ENCODE assay signal across 8 cellular contexts in the genomic region with DNA sequence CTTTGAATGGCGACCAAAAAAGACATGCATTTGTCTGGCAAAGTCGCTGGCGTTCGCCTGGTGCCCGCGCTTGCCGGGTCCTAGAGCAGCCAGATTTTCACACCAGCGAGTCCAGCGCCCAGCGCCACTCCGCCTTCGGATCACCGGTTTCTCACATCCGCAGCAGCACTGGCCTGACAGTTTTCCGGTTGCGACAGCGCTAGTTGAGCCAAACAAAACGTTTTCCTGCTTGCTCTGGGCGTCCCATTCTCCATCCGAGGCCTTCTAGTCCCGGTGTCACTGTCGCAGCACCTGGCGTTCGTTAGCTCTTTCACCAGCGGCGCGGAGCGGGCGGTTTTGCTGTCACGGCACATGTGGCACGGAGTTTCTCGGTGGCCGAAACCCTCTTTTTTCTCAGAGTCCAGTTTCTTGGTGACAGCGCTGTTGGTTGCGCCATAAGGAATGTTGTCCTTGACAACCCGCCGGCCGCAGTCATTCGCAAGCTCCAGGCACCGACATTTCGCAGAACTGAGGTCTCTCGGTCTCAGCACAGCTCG.
DNase-seq lines count a peak whose midpoint lies in the region; ATAC-seq lines count a peak whose summit lies in the region.

No MANE protein-coding gene starts in this region.

- DNase-seq in NCI-H2107 treated with DMSO at 0.1 percent for 48 hours (lab: John Stamatoyannopoulos, UW; ENCODE audit: unreplicated experiment) (peak; percentile 73), NCI-H2107 (lab: John Stamatoyannopoulos, UW) (no peak), NCI-H510A (lab: John Stamatoyannopoulos, UW) (peak; percentile 27), epithelial cell of prostate (ENCODE audit: low read depth, low spot score) (no peak)
- peak; percentile 38 to 43 for DNase-seq in activated CD8-positive, alpha-beta memory T cell treated with anti-CD3 and anti-CD28 coated beads for 4 hours (ENCODE audit: low read depth in 2 of 2)
- DNase-seq in stimulated activated CD8-positive, alpha-beta memory T cell treated with anti-CD3 and anti-CD28 coated beads, Interleukin-7, amount 100 ng/mL, for 24 hours (ENCODE audit: low read depth) = peak; percentile 37

- H3K9me3 ChIP-seq in muscle layer of colon (ENCODE audit: low read length) = peaks cover 5% of the 10 kb centered on the region

- peak overlapping the region; percentile 27 for H3K9ac ChIP-seq in muscle layer of colon (ENCODE audit: low read length)

- H3K36me3 ChIP-seq in muscle layer of colon (ENCODE audit: insufficient read depth, low read length) = no peaks in the 10 kb centered on the region

- peak overlapping the region; percentile 29 to 66 for H3K4me3 ChIP-seq in muscle layer of colon (ENCODE audit: low read depth in 1 of 2, low read length in 2 of 2)

- H3K27me3 ChIP-seq in muscle layer of colon (ENCODE audit: control insufficient read depth in 1 of 2, insufficient read depth in 2 of 2, low read length in 2 of 2) = peaks cover 48 to 66% of the 10 kb centered on the region in 2 donors

- peaks cover 13% of the 10 kb centered on the region for H3K4me1 ChIP-seq in muscle layer of colon (ENCODE audit: insufficient read depth, low read length)

- peak; percentile 46 for ATAC-seq in HG03064 (IDR thresholded peaks at IDR 0.05; ENCODE audit: low read depth, unreplicated experiment)

- H3K27ac ChIP-seq in epithelial cell of prostate (peak overlapping the region; percentile 86), muscle layer of colon (ENCODE audit: low read depth, low read length) (peak overlapping the region; percentile 7)

Comparison
In these comparisons a context has a peak if more than half of its experiments do, and no peak if none do; other contexts are left out.
1. DNase-seq: peak in NCI-H2107 treated with DMSO at 0.1 percent for 48 hours (single experiment), NCI-H510A (single experiment), activated CD8-positive, alpha-beta memory T cell treated with anti-CD3 and anti-CD28 coated beads for 4 hours (2 of 2) and stimulated activated CD8-positive, alpha-beta memory T cell treated with anti-CD3 and anti-CD28 coated beads, Interleukin-7, amount 100 ng/mL, for 24 hours (single experiment); none in NCI-H2107 (single experiment) and epithelial cell of prostate (single experiment).